ENCODE assay signal across 1 cellular context in genomic region chr4:112145326-112145819, GRCh38.
TF ChIP-seq lines count a peak whose summit lies in the region.

TSS of gene FAM241A (plus strand) at chr4:112145454. CDS start at chr4:112145581, 127 bp downstream.

TF ChIP-seq in HEK293, 187 proteins besides CTCF, POLR2A, EP300 and RAD21 (continued from another document):
- peak; percentile 53; the same call in 1 of the 2 replicates for TF ChIP-seq ZNF449 (tag by site-specific recombination; IDR thresholded peaks at IDR 0.05)
